In genomic region chr20:1802385-1803215, GRCh38 we compare ENCODE assay signal across 8 cellular contexts.
DNase-seq lines count a peak whose midpoint lies in the region; ATAC-seq lines count a peak whose summit lies in the region.

No MANE protein-coding gene starts in this region.

- H3K27ac Mint-ChIP-seq in activated naive CD4-positive, alpha-beta T cell treated with anti-CD3 and anti-CD28 coated beads, Interleukin-2, amount 50 U/mL, for 24 hours: no peak overlapping the region
- no peak overlapping the region for H3K27ac Mint-ChIP-seq in effector memory CD8-positive, alpha-beta T cell

- H3K27me3 Mint-ChIP-seq in activated naive CD4-positive, alpha-beta T cell treated with anti-CD3 and anti-CD28 coated beads, Interleukin-2, amount 50 U/mL, for 24 hours: peaks cover 40% of the 10 kb centered on the region
- H3K27me3 Mint-ChIP-seq in effector memory CD8-positive, alpha-beta T cell: peaks cover 63 to 93% of the 10 kb centered on the region in 2 donors

- peaks cover 17% of the 10 kb centered on the region for H3K4me1 Mint-ChIP-seq in activated naive CD4-positive, alpha-beta T cell treated with anti-CD3 and anti-CD28 coated beads, Interleukin-2, amount 50 U/mL, for 24 hours
- H3K4me1 Mint-ChIP-seq in effector memory CD8-positive, alpha-beta T cell (ENCODE audit: low read depth in 2 of 2): peaks cover 4 to 5% of the 10 kb centered on the region in 2 donors

- ATAC-seq in GM18868 (IDR thresholded peaks at IDR 0.05; ENCODE audit: unreplicated experiment) (peak; percentile 58), Right ventricle myocardium inferior (peak; percentile 80)
- no peak for ATAC-seq in effector memory CD8-positive, alpha-beta T cell (replicated peaks)

- no peaks in the 10 kb centered on the region for H3K36me3 Mint-ChIP-seq in activated naive CD4-positive, alpha-beta T cell treated with anti-CD3 and anti-CD28 coated beads, Interleukin-2, amount 50 U/mL, for 24 hours
- no peaks in the 10 kb centered on the region for H3K36me3 Mint-ChIP-seq in effector memory CD8-positive, alpha-beta T cell (ENCODE audit: insufficient read depth)

- H3K9me3 Mint-ChIP-seq in activated naive CD4-positive, alpha-beta T cell treated with anti-CD3 and anti-CD28 coated beads, Interleukin-2, amount 50 U/mL, for 24 hours: no peaks in the 10 kb centered on the region
- no peaks in the 10 kb centered on the region for H3K9me3 Mint-ChIP-seq in effector memory CD8-positive, alpha-beta T cell

- intact Hi-C loops in Right ventricle myocardium inferior (cut with DNase I): loop anchor here (2.0 to 10.0 kb wide), 4 partner anchors 78 to 372 kb away; partner anchors contain the start of gene SIRPA

- DNase-seq in AG20443 (ENCODE audit: low spot score) (peak; percentile 82), NCI-H460 (ENCODE audit: extremely low read depth, low read depth) (peak; percentile 25), Right ventricle myocardium inferior (ENCODE audit: missing footprints) (peak; percentile 91), occipital lobe (lab: John Stamatoyannopoulos, UW) (peak; percentile 86), NCI-H1694 (lab: John Stamatoyannopoulos, UW) (no peak)
- no peak for DNase-seq in effector memory CD8-positive, alpha-beta T cell

- peak overlapping the region; percentile 77 for H3K4me3 Mint-ChIP-seq in activated naive CD4-positive, alpha-beta T cell treated with anti-CD3 and anti-CD28 coated beads, Interleukin-2, amount 50 U/mL, for 24 hours
- H3K4me3 Mint-ChIP-seq in effector memory CD8-positive, alpha-beta T cell: peak overlapping the region in 1 of 2 donors; percentile 12

Comparison
In these comparisons a context has a peak if more than half of its experiments do, and no peak if none do; other contexts are left out.
1. DNase-seq: peak in AG20443 (single experiment), NCI-H460 (single experiment), Right ventricle myocardium inferior (single experiment) and occipital lobe (single experiment); none in NCI-H1694 (single experiment) and effector memory CD8-positive, alpha-beta T cell (0 of 3).